ENCODE assay signal across 20 cellular contexts in the genomic region with DNA sequence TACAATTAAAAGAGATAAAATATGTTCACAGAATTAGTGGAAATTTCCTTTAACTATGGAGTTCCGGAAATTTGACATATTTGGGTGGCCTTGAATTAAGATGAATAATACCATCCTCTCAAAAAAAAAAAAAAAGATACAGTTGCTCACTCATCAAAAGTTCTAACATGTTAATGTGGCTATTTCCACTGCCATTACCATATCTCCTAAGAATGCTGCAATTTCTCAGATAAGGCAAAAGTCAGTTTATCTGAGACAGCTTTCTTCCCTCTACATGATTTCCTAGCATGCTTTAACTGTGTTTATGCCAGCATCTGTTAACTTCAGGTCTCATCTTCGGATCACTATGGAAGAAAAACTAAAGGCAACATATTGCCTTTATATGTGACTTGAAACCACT. TPM values are rescaled to one million over a fixed set of nuclear protein-coding genes. Genes with fewer than 3 reads are reported as not detected.
"Had no signal": no experiment of that assay in that cellular context is flagged by ENCODE, and none has a peak within 500 bp of the region (broad histone marks: within the 10 kb centered on the region; RNA-seq: fewer than 3 reads in every experiment).

No MANE protein-coding gene starts in this region.

- ATAC-seq: activated CD8-positive, alpha-beta T cell treated with anti-CD3 and anti-CD28 coated beads for 36 hours; activated T-helper 17 cell treated with anti-CD3 and anti-CD28 coated beads, Interleukin-2, amount 50 U/mL, for 72 hours; gastrocnemius medialis; left lung; stimulated activated memory B cell treated with anti-CD40 and anti-IgM and Interleukin-4, amounts not matched to agents 10 μg/mL and 1 μg/mL and 100 μg/mL, for 72 hours had no signal

- DNase-seq: activated CD4-positive, alpha-beta T cell treated with anti-CD3 and anti-CD28 coated beads, Interleukin-2, amount 10 ng/mL, durations not matched to agents 24 days and 14 days; activated CD8-positive, alpha-beta T cell treated with anti-CD3 and anti-CD28 coated beads for 36 hours; activated naive CD4-positive, alpha-beta T cell; activated T-cell treated with anti-CD3 and anti-CD28 coated beads, Interleukin-2, amount 50 U/mL, for 1 hour; cerebellar nuclear complex; cortex of kidney; gastrocnemius medialis; head of caudate nucleus; kidney; left lung; naive B cell; sigmoid colon; spleen; stimulated activated CD4-positive, alpha-beta T cell treated with anti-CD3 and anti-CD28 coated beads, Interleukin-4, amount 100 ng/mL, for 4 hours; SW 1271 had no signal

- H3K27me3 ChIP-seq: gastrocnemius medialis, left lung, sigmoid colon, spleen had no signal

- H3K4me3 ChIP-seq: gastrocnemius medialis, left lung, sigmoid colon, spleen had no signal

- H3K9me3 ChIP-seq: gastrocnemius medialis, left lung, sigmoid colon, spleen had no signal

- H3K27ac ChIP-seq: gastrocnemius medialis, left lung, sigmoid colon had no signal

RNA-seq across cellular contexts. Expression of a gene that starts 15.3 kb away (rescaled TPM):
- total RNA-seq: activated CD4-positive, alpha-beta T cell treated with anti-CD3 and anti-CD28 coated beads, Interleukin-2, amount 10 ng/mL, durations not matched to agents 24 days and 14 days; activated CD8-positive, alpha-beta T cell treated with anti-CD3 and anti-CD28 coated beads for 36 hours; activated T-helper 17 cell treated with anti-CD3 and anti-CD28 coated beads, Interleukin-2, amount 50 U/mL, for 72 hours; bronchial epithelial cell; gastrocnemius medialis; mononuclear cell; T-helper 2 cell treated with Interferon-gamma antibody and Interleukin-4, amounts not matched to agents 100 ng/mL and 5 ng/mL, for 36 hours had no signal
